ENCODE assay signal across 7 cellular contexts in genomic region chr19:12126707-12127106, GRCh38. TPM values are rescaled to one million over a fixed set of nuclear protein-coding genes. Genes with fewer than 3 reads are reported as not detected.
DNase-seq lines count a peak whose midpoint lies in the region; ATAC-seq, FAIRE-seq and TF ChIP-seq lines count a peak whose summit lies in the region.

No MANE protein-coding gene starts in this region.

- H3K27me3 ChIP-seq in H1 (replicated peaks in 1 of 4; ENCODE audit: control insufficient read depth in 3 of 4, extremely low read depth in 1 of 4, insufficient read depth in 3 of 4, low read length in 3 of 4), result no peaks in the 10 kb centered on the region

- CTCF ChIA-PET in H1 (lab: Charles Lee; ENCODE audit: partially characterized antibody), result interaction anchor here (0.6 to 4.3 kb wide), 26 partner anchors 9 to 254 kb away, joined by 3 to 30 read pairs (median 4); partner anchors contain the start of gene ZNF20

- no peak overlapping the region for H3K9ac ChIP-seq in H1 (replicated peaks in 1 of 4; ENCODE audit: extremely low read depth in 1 of 4, low read depth in 3 of 4, low read length in 3 of 4)

- peak; percentile 36 for FAIRE-seq in H1 (lab: Jason Lieb, UNC)

- H3K4me1 Mint-ChIP-seq in osteocyte (ENCODE audit: unreplicated experiment), result no peaks in the 10 kb centered on the region

- no peaks in the 10 kb centered on the region for H3K79me1 ChIP-seq in H1 (ENCODE audit: low read depth, low read length)

- H3K4me3 ChIP-seq in LNCaP clone FGC (ENCODE audit: low read depth, low read length) (no peak overlapping the region), H1 (ENCODE audit: extremely low read depth in 1 of 4, insufficient read depth in 2 of 4, low read depth in 3 of 4, low read length in 4 of 4) (no peak overlapping the region)

- H3K27ac ChIP-seq in H1 (ENCODE audit: low read depth, low read length), result no peak overlapping the region

- no peak for TF ChIP-seq POLR2A in H1 (IDR thresholded peaks at IDR 0.05; ENCODE audit: control extremely low read depth in 1 of 2, low read depth in 2 of 2, low read length in 2 of 2)

- no peak overlapping the region for H2BK15ac ChIP-seq in H1 (ENCODE audit: low read length)

- H3K27me3 Mint-ChIP-seq in osteocyte (ENCODE audit: unreplicated experiment), result no peaks in the 10 kb centered on the region

- H2BK12ac ChIP-seq in H1 (ENCODE audit: low read depth, low read length), result no peak overlapping the region

- H3K36me3 ChIP-seq in H1 (ENCODE audit: control insufficient read depth in 2 of 4, insufficient read depth in 4 of 4, low read length in 3 of 4), result peaks cover 0 to 17% (median 5%) of the 10 kb centered on the region in 4 experiments; a peak in 5 of 8 replicates

- no peak overlapping the region for H4K5ac ChIP-seq in H1 (ENCODE audit: insufficient read length, low read depth, low read length)

- H3K4me2 ChIP-seq in H1 (ENCODE audit: insufficient read depth in 1 of 2, low read depth in 2 of 2, low read length in 2 of 2), result no peak overlapping the region

- DNase-seq in ELR (ENCODE audit: low read depth) (peak; percentile 26), LNCaP clone FGC (ENCODE audit: low read depth) (no peak), H1 (ENCODE audit: low read depth in 1 of 2, low spot score in 2 of 2) (peak in 1 of 2 experiments; percentile 54), osteocyte (ENCODE audit: extremely low spot score, unreplicated experiment) (no peak)

- H3K56ac ChIP-seq in H1 (replicated peaks; ENCODE audit: insufficient read length, low read depth, low read length), result no peak overlapping the region

- no peak overlapping the region for H2BK120ac ChIP-seq in H1 (replicated peaks; ENCODE audit: low read depth, low read length)

- peaks cover 19% of the 10 kb centered on the region for H3K36me3 Mint-ChIP-seq in osteocyte (ENCODE audit: unreplicated experiment)

- H2BK20ac ChIP-seq in H1 (ENCODE audit: low read length), result no peak overlapping the region

- WGBS in H1 (ENCODE audit: extremely low coverage in 1 of 2, insufficient coverage in 1 of 2, insufficient read length in 1 of 2, insufficient replicate concordance in 2 of 2, low coverage in 1 of 2, low lambda C conversion rate in 2 of 2, missing lambda C conversion rate in 1 of 2), 2 experiments, result 51% methylated on average over 2 of the region's 2 CpGs; no CpG with 5 or more reads in 1 of the 2 experiments

- no peak overlapping the region for H3K4ac ChIP-seq in H1 (replicated peaks; ENCODE audit: insufficient read length, low read depth, low read length)

- no peak overlapping the region for H4K8ac ChIP-seq in H1 (ENCODE audit: extremely low read depth, insufficient read depth, low read length)

- TF ChIP-seq CTCF in LNCaP clone FGC (IDR thresholded peaks at IDR 0.05; ENCODE audit: control insufficient read depth, extremely low read depth, insufficient read depth) (peak; percentile 54), H1 (IDR thresholded peaks at IDR 0.05; ENCODE audit: control extremely low read depth in 1 of 3, insufficient read depth in 1 of 3, low read depth in 1 of 3, low read length in 3 of 3) (peak in 2 of 3 experiments; percentile 45 to 68; a peak in 2 of 4 replicates), osteocyte (IDR thresholded peaks at IDR 0.05) (peak; percentile 36)

- no peak overlapping the region for H2BK5ac ChIP-seq in H1 (ENCODE audit: low read depth, low read length)

- H3K4me3 Mint-ChIP-seq in osteocyte (ENCODE audit: unreplicated experiment), result no peak overlapping the region

- no peak overlapping the region for H3K14ac ChIP-seq in H1 (ENCODE audit: insufficient read length)

- H3K4me1 ChIP-seq in H1 (replicated peaks in 1 of 4; ENCODE audit: control insufficient read depth in 3 of 4, insufficient read depth in 4 of 4, low read length in 3 of 4), result no peaks in the 10 kb centered on the region

- no peak for ATAC-seq in HG03025 (IDR thresholded peaks at IDR 0.05; ENCODE audit: low FRiP score, unreplicated experiment)
- no peak for ATAC-seq in GM21381 (IDR thresholded peaks at IDR 0.05; ENCODE audit: unreplicated experiment)
- no peak for ATAC-seq in HG03457 (IDR thresholded peaks at IDR 0.05; ENCODE audit: unreplicated experiment)

- no peak overlapping the region for H3K27ac Mint-ChIP-seq in osteocyte (ENCODE audit: unreplicated experiment)

- no peak overlapping the region for H3K23ac ChIP-seq in H1 (ENCODE audit: insufficient read length)

- TF ChIP-seq RAD21 in H1 (IDR thresholded peaks at IDR 0.05 in 1 of 2, conservative IDR thresholded peaks at IDR 0.05 in 1 of 2; ENCODE audit: low read depth in 2 of 2, low read length in 2 of 2), result peak; percentile 19 to 39

- H4K20me1 ChIP-seq in H1 (replicated peaks in 1 of 2; ENCODE audit: control insufficient read depth in 1 of 2, insufficient read depth in 2 of 2, low read length in 2 of 2), result peaks cover 0 to 1% of the 10 kb centered on the region in 2 experiments

- no peaks in the 10 kb centered on the region for H3K79me2 ChIP-seq in H1 (ENCODE audit: control insufficient read depth in 1 of 2, insufficient read depth in 2 of 2, low read length in 2 of 2)

- TF ChIP-seq EP300 in H1 (IDR thresholded peaks at IDR 0.05; ENCODE audit: borderline replicate concordance in 1 of 2, low read depth in 2 of 2, low read length in 2 of 2), result no peak

- no peak overlapping the region for H2AFZ ChIP-seq in H1 (ENCODE audit: low read length)

- no peak overlapping the region for H4K91ac ChIP-seq in H1 (replicated peaks; ENCODE audit: insufficient read length, low read length)

- no peaks in the 10 kb centered on the region for H3K23me2 ChIP-seq in H1 (ENCODE audit: low read depth, low read length)

- no peak overlapping the region for H3K18ac ChIP-seq in H1 (ENCODE audit: extremely low read depth, low read length)

- POLR2A ChIA-PET in H1 (lab: Charles Lee; ENCODE audit: partially characterized antibody), result interaction anchor here (0.5 to 3.7 kb wide), 12 partner anchors 9 to 391 kb away, joined by 3 to 25 read pairs (median 4); partner anchors contain the start of genes ZNF20, ZNF625 and ZNF700

- no peak overlapping the region for H2AK5ac ChIP-seq in H1 (ENCODE audit: low read depth, low read length)

- H3K9me3 ChIP-seq in H1 (ENCODE audit: insufficient read depth in 2 of 2, low read depth in 1 of 2, low read length in 1 of 2), result peaks cover 20 to 23% of the 10 kb centered on the region in 2 experiments

- peaks cover 23% of the 10 kb centered on the region for H3K9me3 Mint-ChIP-seq in osteocyte (ENCODE audit: unreplicated experiment)

TF ChIP-seq in H1, 55 proteins besides CTCF, POLR2A, EP300 and RAD21 (continues in another document):
- no peak for TF ChIP-seq USF2 (IDR thresholded peaks at IDR 0.05; ENCODE audit: low read length)
- TF ChIP-seq JUN (IDR thresholded peaks at IDR 0.05; ENCODE audit: low read depth, low read length), result no peak
- no peak for TF ChIP-seq CREB1 (IDR thresholded peaks at IDR 0.05)
- TF ChIP-seq KDM1A (IDR thresholded peaks at IDR 0.05; ENCODE audit: borderline replicate concordance, low read length), result no peak
- no peak for TF ChIP-seq TEAD4 (IDR thresholded peaks at IDR 0.05; ENCODE audit: low read depth, low read length)
- no peak for TF ChIP-seq POU5F1 (IDR thresholded peaks at IDR 0.05; ENCODE audit: low read depth, low read length)
- no peak for TF ChIP-seq MAFK (IDR thresholded peaks at IDR 0.05; ENCODE audit: low read depth, low read length)
- no peak for TF ChIP-seq JUND (IDR thresholded peaks at IDR 0.05; ENCODE audit: low read length)
- no peak for TF ChIP-seq SRF (IDR thresholded peaks at IDR 0.05; ENCODE audit: low read depth, low read length)
- no peak for TF ChIP-seq EGR1 (IDR thresholded peaks at IDR 0.05; ENCODE audit: borderline replicate concordance, low read depth, low read length)
- no peak for TF ChIP-seq HDAC6 (IDR thresholded peaks at IDR 0.05; ENCODE audit: low read depth, low read length)

RNA-seq across cellular contexts. Expression of gene ZNF20, which starts 13.4 kb away (rescaled TPM):
- 7.4 and 9.0 TPM in 2 replicates for total RNA-seq in H1 (2021; fragmentation: NEBNext Ultra II Directional; extraction: Animal tissue kit (Norgen Biotek cat#: 25700))
- polyA plus RNA-seq in H1 (2011; rRNA removed), result 0.75 and 1.6 TPM in 2 replicates
- polyA plus RNA-seq in H1 (2011; cell fraction: cytosol; rRNA removed), result 2.0 TPM
- 2.7 TPM for polyA plus RNA-seq in H1 (2011; cell fraction: nucleus; rRNA removed)
- 5.4 to 7.6 TPM (median 6.3 TPM) in 4 replicates for polyA plus RNA-seq in H1 (2012, experiment 1 of 2)
- 1.1 TPM for polyA plus RNA-seq in H1 (2012, experiment 2 of 2)
- 4.7 TPM for polyA plus RNA-seq in H1 (2013, experiment 1 of 2)
- 5.3 TPM for polyA plus RNA-seq in H1 (2013, experiment 2 of 2)
- 5.7 and 8.0 TPM in 2 replicates for polyA minus RNA-seq in H1 (2011; rRNA and poly(A)+ RNA removed)
- polyA minus RNA-seq in H1 (2011; cell fraction: cytosol; rRNA and poly(A)+ RNA removed), result 6.0 TPM
- polyA minus RNA-seq in H1 (2011; cell fraction: nucleus; rRNA and poly(A)+ RNA removed), result 15.9 TPM
- total RNA-seq in osteocyte, result 3.9 and 8.5 TPM in 2 replicates

RNA-seq across cellular contexts. Expression of gene ZNF625, which starts 29.8 kb away (rescaled TPM):
- total RNA-seq in H1 (2021; fragmentation: NEBNext Ultra II Directional; extraction: Animal tissue kit (Norgen Biotek cat#: 25700)), result 23.3 and 26.8 TPM in 2 replicates
- 2.3 and 2.5 TPM in 2 replicates for polyA plus RNA-seq in H1 (2011; rRNA removed)
- polyA plus RNA-seq in H1 (2011; cell fraction: cytosol; rRNA removed), result 4.6 TPM
- 6.3 TPM for polyA plus RNA-seq in H1 (2011; cell fraction: nucleus; rRNA removed)
- 6.2 to 9.2 TPM (median 7.3 TPM) in 4 replicates for polyA plus RNA-seq in H1 (2012, experiment 1 of 2)
- 1.3 TPM for polyA plus RNA-seq in H1 (2012, experiment 2 of 2)
- polyA plus RNA-seq in H1 (2013, experiment 1 of 2), result 14.4 TPM
- polyA plus RNA-seq in H1 (2013, experiment 2 of 2), result 12.0 TPM
- polyA minus RNA-seq in H1 (2011; rRNA and poly(A)+ RNA removed), result 36.2 and 45.3 TPM in 2 replicates
- 23.6 TPM for polyA minus RNA-seq in H1 (2011; cell fraction: cytosol; rRNA and poly(A)+ RNA removed)
- polyA minus RNA-seq in H1 (2011; cell fraction: nucleus; rRNA and poly(A)+ RNA removed), result 51.8 TPM
- 9.1 and 11.6 TPM in 2 replicates for total RNA-seq in osteocyte

RNA-seq across cellular contexts. Expression of gene ZNF136, which starts 36.2 kb away (rescaled TPM):
- 6.9 and 9.9 TPM in 2 replicates for total RNA-seq in H1 (2021; fragmentation: NEBNext Ultra II Directional; extraction: Animal tissue kit (Norgen Biotek cat#: 25700))
- polyA plus RNA-seq in H1 (2011; rRNA removed), result 0.85 and 1.6 TPM in 2 replicates
- 2.7 TPM for polyA plus RNA-seq in H1 (2011; cell fraction: cytosol; rRNA removed)
- polyA plus RNA-seq in H1 (2011; cell fraction: nucleus; rRNA removed), result 1.1 TPM
- 2.0 to 5.3 TPM (median 3.1 TPM) in 4 replicates for polyA plus RNA-seq in H1 (2012, experiment 1 of 2)
- 0.29 TPM for polyA plus RNA-seq in H1 (2012, experiment 2 of 2)
- polyA plus RNA-seq in H1 (2013, experiment 1 of 2), result 3.6 TPM
- 4.1 TPM for polyA plus RNA-seq in H1 (2013, experiment 2 of 2)
- 3.3 and 6.2 TPM in 2 replicates for polyA minus RNA-seq in H1 (2011; rRNA and poly(A)+ RNA removed)
- 4.5 TPM for polyA minus RNA-seq in H1 (2011; cell fraction: cytosol; rRNA and poly(A)+ RNA removed)
- polyA minus RNA-seq in H1 (2011; cell fraction: nucleus; rRNA and poly(A)+ RNA removed), result 5.4 TPM
- total RNA-seq in osteocyte, result 10.4 and 12.9 TPM in 2 replicates
